17 cellular contexts compared by ENCODE assay signal in the genomic region with DNA sequence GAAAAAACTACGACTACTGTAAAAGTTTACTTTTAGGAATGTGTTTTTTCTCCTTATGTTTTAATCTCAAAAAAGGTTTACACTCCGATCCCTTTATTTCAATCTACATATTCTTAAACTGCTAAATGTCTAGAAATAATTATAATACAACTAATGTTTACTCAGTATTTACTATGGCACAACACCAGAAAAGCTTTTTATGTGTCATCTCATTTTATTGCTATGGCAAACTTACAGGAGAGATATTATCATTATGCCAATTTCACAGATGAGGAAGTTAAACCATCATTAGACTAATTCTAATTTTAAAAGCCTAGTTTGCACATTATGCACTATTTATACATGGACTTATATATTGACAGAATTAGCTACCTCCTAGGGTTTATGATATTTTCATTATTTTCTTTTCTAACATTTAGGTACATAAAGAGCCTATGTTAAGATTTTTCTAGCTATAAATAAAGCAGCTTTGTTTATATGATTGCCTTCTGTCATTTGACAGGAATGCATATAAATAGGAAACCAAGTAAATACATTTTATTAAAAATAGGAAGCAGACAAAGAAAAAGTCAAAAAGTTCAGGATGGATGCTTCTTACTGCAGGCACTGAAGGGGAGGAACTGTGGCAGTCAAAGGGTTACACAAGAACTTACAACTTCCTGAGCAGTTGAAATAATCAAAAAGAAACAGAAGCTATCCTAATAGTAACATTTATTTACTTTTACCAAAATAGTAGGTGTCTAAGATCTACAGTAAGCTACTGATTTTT.
DNase-seq lines count a peak whose midpoint lies in the region; ATAC-seq and TF ChIP-seq lines count a peak whose summit lies in the region.
"Had no signal": no experiment of that assay in that cellular context is flagged by ENCODE, and none has a peak within 500 bp of the region (broad histone marks: within the 10 kb centered on the region; RNA-seq: fewer than 3 reads in every experiment).

No MANE protein-coding gene starts in this region.

- no peak overlapping the region for H3K4me3 ChIP-seq in BLaER1 treated with 17β-estradiol and CSF1 and Interleukin-3, amounts not matched to agents 10 nM and 100 nM
- no peak overlapping the region for H3K4me3 ChIP-seq in Karpas-422 (ENCODE audit: low read length)
- no peak overlapping the region for H3K4me3 ChIP-seq in fibroblast of mammary gland (ENCODE audit: control insufficient read depth, low read depth, low read length)
- H3K4me3 ChIP-seq in gastrocnemius medialis = no peak overlapping the region
- H3K4me3 ChIP-seq: A549, GM23338, K562 had no signal

- DNase-seq in Karpas-422 (peak; percentile 35), fibroblast of mammary gland (ENCODE audit: low read depth) (peak; percentile 28), NCI-H128 (lab: John Stamatoyannopoulos, UW; ENCODE audit: unreplicated experiment) (no peak), DMS79 treated with DMSO at 0.1 percent for 48 hours (lab: John Stamatoyannopoulos, UW) (no peak), gastrocnemius medialis (no peak)
- DNase-seq in activated naive CD4-positive, alpha-beta T cell (lab: John Stamatoyannopoulos, UW) = no peak
- DNase-seq: COR-L47, NCI-H1092 treated with DMSO at 0.1 percent for 48 hours, NCI-H1694 treated with DMSO at 0.1 percent for 48 hours, NCI-H345, T-cell had no signal

- H3K79me2 ChIP-seq in Karpas-422 (ENCODE audit: low read length) = no peaks in the 10 kb centered on the region

- no peak for TF ChIP-seq POLR2A in gastrocnemius medialis (IDR thresholded peaks at IDR 0.05)

- H3K4me2 ChIP-seq in BLaER1 treated with 17β-estradiol and CSF1 and Interleukin-3, amounts not matched to agents 10 nM and 100 nM = peak overlapping the region in 8 of 11 experiments; percentile 14 to 47 (median 29); a peak in 13 of 22 replicates
- H3K4me2 ChIP-seq in Karpas-422 (ENCODE audit: low read depth, low read length, poor library complexity, severe bottlenecking) = peak overlapping the region; percentile 27
- H3K4me2 ChIP-seq: A549, GM23338 had no signal

- H3K9me3 ChIP-seq in BLaER1 treated with 17β-estradiol and CSF1 and Interleukin-3, amounts not matched to agents 10 nM and 100 nM (replicated peaks in 1 of 11) = peaks cover 0 to 5% (median 0%) of the 10 kb centered on the region in 11 experiments; a peak in 2 of 22 replicates
- H3K9me3 ChIP-seq in Karpas-422 (ENCODE audit: low read length) (no peaks in the 10 kb centered on the region), gastrocnemius medialis (no peaks in the 10 kb centered on the region)
- H3K9me3 ChIP-seq: A549 had no signal

- in situ Hi-C loops in gastrocnemius medialis (cut with MboI; ENCODE audit: low sequenced_read_pairs in 4 of 4) = no loop called here

- no peaks in the 10 kb centered on the region for H4K20me1 ChIP-seq in BLaER1 treated with 17β-estradiol and CSF1 and Interleukin-3, amounts not matched to agents 10 nM and 100 nM
- H4K20me1 ChIP-seq in Karpas-422 (ENCODE audit: insufficient read depth, low read depth, low read length) = no peaks in the 10 kb centered on the region

- intact Hi-C loops in gastrocnemius medialis (cut with DNase I; ENCODE audit: low total_unique reads) = no loop called here

- peaks cover 0 to 12% (median 8%) of the 10 kb centered on the region in 10 experiments; a peak in 12 of 20 replicates for H3K4me1 ChIP-seq in BLaER1 treated with 17β-estradiol and CSF1 and Interleukin-3, amounts not matched to agents 10 nM and 100 nM
- peaks cover 10% of the 10 kb centered on the region for H3K4me1 ChIP-seq in Karpas-422 (ENCODE audit: low read length)
- H3K4me1 ChIP-seq in gastrocnemius medialis = no peaks in the 10 kb centered on the region
- H3K4me1 ChIP-seq: A549 had no signal

- no peak overlapping the region for H3K27ac ChIP-seq in BLaER1 treated with 17β-estradiol and CSF1 and Interleukin-3, amounts not matched to agents 10 nM and 100 nM
- H3K27ac ChIP-seq in Karpas-422 (ENCODE audit: low read length) = no peak overlapping the region
- no peak overlapping the region for H3K27ac ChIP-seq in gastrocnemius medialis
- H3K27ac ChIP-seq: A549 had no signal

- no peaks in the 10 kb centered on the region for H3K9me2 ChIP-seq in Karpas-422 (replicated peaks; ENCODE audit: insufficient read depth, low read length)

- ATAC-seq in SK-N-SH treated with all-trans-retinoic acid at 6 μM for 48 hours (no peak), gastrocnemius medialis (no peak)
- ATAC-seq: A549, GM23338, HCT116, K562, T-cell had no signal

- no peaks in the 10 kb centered on the region for H3K36me3 ChIP-seq in BLaER1 treated with 17β-estradiol and CSF1 and Interleukin-3, amounts not matched to agents 10 nM and 100 nM
- H3K36me3 ChIP-seq in Karpas-422 (ENCODE audit: insufficient read depth, low read length) = no peaks in the 10 kb centered on the region
- H3K36me3 ChIP-seq in gastrocnemius medialis = no peaks in the 10 kb centered on the region

- H2AFZ ChIP-seq in Karpas-422 (ENCODE audit: low read length) = no peak overlapping the region

- no peak overlapping the region for H3K9ac ChIP-seq in BLaER1 treated with 17β-estradiol and CSF1 and Interleukin-3, amounts not matched to agents 10 nM and 100 nM
- H3K9ac ChIP-seq in Karpas-422 (ENCODE audit: low read length) = no peak overlapping the region

- TF ChIP-seq CTCF in fibroblast of mammary gland (conservative IDR thresholded peaks at IDR 0.05; ENCODE audit: control insufficient read depth, insufficient read depth, low read depth, low read length) (no peak), gastrocnemius medialis (IDR thresholded peaks at IDR 0.05 in 4 of 5, conservative IDR thresholded peaks at IDR 0.05 in 1 of 5) (no peak)

- H3K27me3 ChIP-seq in BLaER1 treated with 17β-estradiol and CSF1 and Interleukin-3, amounts not matched to agents 10 nM and 100 nM = no peaks in the 10 kb centered on the region
- H3K27me3 ChIP-seq in Karpas-422 (ENCODE audit: low read length) (no peaks in the 10 kb centered on the region), gastrocnemius medialis (no peaks in the 10 kb centered on the region)

TF ChIP-seq in SK-N-SH treated with all-trans-retinoic acid at 6 μM for 48 hours, 23 proteins besides CTCF, POLR2A, EP300 and RAD21:
- no peak for TF ChIP-seq SNAI2 (CRISPR knock-in tag; IDR thresholded peaks at IDR 0.05)
- TF ChIP-seq ISL1 (CRISPR knock-in tag; IDR thresholded peaks at IDR 0.05) = peak; percentile 69
- TF ChIP-seq ZC3H10 (CRISPR knock-in tag; IDR thresholded peaks at IDR 0.05) = no peak
- no peak for TF ChIP-seq ZFP3 (CRISPR knock-in tag; IDR thresholded peaks at IDR 0.05)

Comparison
In these comparisons a context has a peak if more than half of its experiments do, and no peak if none do; other contexts are left out.
1. DNase-seq: peak in Karpas-422 (single experiment) and fibroblast of mammary gland (single experiment); none in NCI-H128 (single experiment), DMS79 treated with DMSO at 0.1 percent for 48 hours (single experiment), activated naive CD4-positive, alpha-beta T cell (0 of 4) and gastrocnemius medialis (0 of 2).